ENCODE assay signal across 10 cellular contexts in genomic region chr2:85309699-85310321, GRCh38. TPM values are rescaled to one million over a fixed set of nuclear protein-coding genes. Genes with fewer than 3 reads are reported as not detected.
DNase-seq lines count a peak whose midpoint lies in the region; ATAC-seq, FAIRE-seq and TF ChIP-seq lines count a peak whose summit lies in the region.
"Had no signal": no experiment of that assay in that cellular context is flagged by ENCODE, and none has a peak within 500 bp of the region (broad histone marks: within the 10 kb centered on the region; RNA-seq: fewer than 3 reads in every experiment).

No MANE protein-coding gene starts in this region.

- no peak for TF ChIP-seq POLR2A in right lobe of liver (IDR thresholded peaks at IDR 0.05)

- peak; percentile 8 to 15 (median 14) for ATAC-seq in right lobe of liver
- peak; percentile 13 for ATAC-seq in upper lobe of right lung
- no peak for ATAC-seq in HG03108 (IDR thresholded peaks at IDR 0.05; ENCODE audit: unreplicated experiment)

- intact Hi-C loops in right lobe of liver (cut with DNase I): no loop called here
- intact Hi-C loops in upper lobe of right lung (cut with DNase I): no loop called here

- H3K9me3 ChIP-seq in right lobe of liver (no peaks in the 10 kb centered on the region), upper lobe of right lung (no peaks in the 10 kb centered on the region), small intestine (ENCODE audit: control insufficient read depth, low read depth) (no peaks in the 10 kb centered on the region)

- no peak for TF ChIP-seq CTCF in right lobe of liver (IDR thresholded peaks at IDR 0.05)
- TF ChIP-seq CTCF in upper lobe of right lung (IDR thresholded peaks at IDR 0.05): no peak

- H3K4me3 ChIP-seq in right lobe of liver (no peak overlapping the region), upper lobe of right lung (no peak overlapping the region), small intestine (ENCODE audit: low read depth in 1 of 2, low read length in 2 of 2) (no peak overlapping the region)

- WGBS in right lobe of liver (ENCODE audit: insufficient coverage, low coverage, low lambda C conversion rate, missing lambda C conversion rate): 63% methylated on average over 13 of the region's 19 CpGs
- WGBS in small intestine, 3 donors: 60 to 72% (median 64%) methylated on average over 19 of the region's 19 CpGs

- H3K4me1 ChIP-seq in right lobe of liver: peaks cover 0 to 33% (median 15%) of the 10 kb centered on the region in 4 donors
- H3K4me1 ChIP-seq in upper lobe of right lung: peaks cover 15% of the 10 kb centered on the region
- peaks cover 5 to 10% of the 10 kb centered on the region in 2 donors for H3K4me1 ChIP-seq in small intestine (ENCODE audit: control insufficient read depth in 2 of 2, insufficient read depth in 1 of 2, low read depth in 1 of 2, low read length in 1 of 2)

- H3K27me3 ChIP-seq in right lobe of liver (no peaks in the 10 kb centered on the region), upper lobe of right lung (no peaks in the 10 kb centered on the region), small intestine (ENCODE audit: control insufficient read depth in 2 of 2, insufficient read depth in 2 of 2, low read length in 2 of 2) (no peaks in the 10 kb centered on the region)

- FAIRE-seq in small intestine (lab: Jason Lieb, UNC): no peak
- FAIRE-seq: keratinocyte had no signal

- peak; percentile 70 for DNase-seq in activated effector memory CD4-positive, alpha-beta T cell treated with anti-CD3 and anti-CD28 coated beads, Interleukin-2, amount 50 U/mL, for 16 hours
- no peak for DNase-seq in activated effector memory CD4-positive, alpha-beta T cell treated with Interleukin-2 at 50 U/mL for 16 hours
- peak; percentile 36 for DNase-seq in UCSD-AML1 (lab: John Stamatoyannopoulos, UW; ENCODE audit: unreplicated experiment)
- no peak for DNase-seq in right lobe of liver
- DNase-seq in upper lobe of right lung: no peak
- DNase-seq in small intestine: no peak
- no peak for DNase-seq in HuH-7 (ENCODE audit: low spot score)

- H3K36me3 ChIP-seq in right lobe of liver: peaks cover 0 to 5% (median 0%) of the 10 kb centered on the region in 4 donors
- peaks cover 33% of the 10 kb centered on the region for H3K36me3 ChIP-seq in upper lobe of right lung
- peaks cover 0 to 4% of the 10 kb centered on the region in 2 donors for H3K36me3 ChIP-seq in small intestine (ENCODE audit: control insufficient read depth in 2 of 2, insufficient read depth in 2 of 2, low read length in 2 of 2)

- H3K27ac ChIP-seq in right lobe of liver: peak overlapping the region in 1 of 3 donors; percentile 37
- peak overlapping the region; percentile 31 for H3K27ac ChIP-seq in upper lobe of right lung
- peak overlapping the region in 1 of 2 donors; percentile 60 for H3K27ac ChIP-seq in small intestine (ENCODE audit: low read depth in 1 of 2, low read length in 1 of 2)
- H3K27ac ChIP-seq: C4-2B had no signal

RNA-seq across cellular contexts. Expression of gene TGOLN2, which starts 18.0 kb away (rescaled TPM):
- total RNA-seq in right lobe of liver (100 to 1,000 TPM in 5 of 6 experiments, 10 to 100 TPM in 1; 85.7 to 153 (median 121) TPM), upper lobe of right lung (156 TPM)
- polyA plus RNA-seq in small intestine: 10 to 100 TPM; 18.6 to 59.7 (median 26.7) TPM

RNA-seq across cellular contexts. Expression of gene RETSAT, which starts 44.5 kb away (rescaled TPM):
- total RNA-seq in right lobe of liver: 100 to 1,000 TPM in 4 of 6 experiments, 10 to 100 TPM in 2; 70.3 to 112 (median 105) TPM
- total RNA-seq in upper lobe of right lung: 58.1 TPM
- polyA plus RNA-seq in small intestine: 100 to 1,000 TPM in 2 of 3 donors, 10 to 100 TPM in 1; 92.8 to 147 (median 147) TPM

RNA-seq across cellular contexts. Expression of gene ELMOD3, which starts 44.8 kb away (rescaled TPM):
- total RNA-seq in right lobe of liver (10 to 100 TPM in 3 of 6 experiments, 1 to 10 TPM in 3; 7.4 to 12.8 (median 9.5) TPM), upper lobe of right lung (22.0 TPM)
- 10 to 100 TPM; 16.1 to 36.9 (median 20.0) TPM for polyA plus RNA-seq in small intestine

Comparison
In these comparisons a context has a peak if more than half of its experiments do, and no peak if none do; other contexts are left out.
1. DNase-seq: peak in activated effector memory CD4-positive, alpha-beta T cell treated with anti-CD3 and anti-CD28 coated beads, Interleukin-2, amount 50 U/mL, for 16 hours (single experiment) and UCSD-AML1 (single experiment); none in activated effector memory CD4-positive, alpha-beta T cell treated with Interleukin-2 at 50 U/mL for 16 hours (single experiment), right lobe of liver (0 of 3), upper lobe of right lung (single experiment), small intestine (single experiment) and HuH-7 (single experiment).